Comparison of ENCODE assay signal across 1 cellular context in the genomic region with DNA sequence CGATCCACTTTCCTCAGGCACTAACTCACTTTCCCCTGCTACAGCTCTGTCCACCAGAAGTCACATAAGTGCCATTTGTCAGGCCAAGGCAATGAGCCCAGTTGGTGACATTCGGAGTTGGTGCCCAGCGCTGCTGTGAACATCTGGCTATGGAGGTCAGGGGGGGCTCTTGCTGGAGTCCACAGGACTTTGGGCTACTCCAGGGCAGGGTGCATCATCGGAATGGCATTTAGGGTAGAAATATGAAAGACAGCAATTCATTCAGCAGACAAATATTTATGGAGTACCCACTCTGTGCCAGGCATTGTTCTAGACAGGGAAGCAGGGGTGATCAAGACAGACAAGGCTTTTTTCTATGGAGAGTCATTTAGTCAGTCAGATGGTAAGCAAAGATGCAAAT.
TF ChIP-seq lines count a peak whose summit lies in the region.

No MANE protein-coding gene starts in this region.

TF ChIP-seq in GM23338, 12 proteins besides CTCF, POLR2A, EP300 and RAD21 (continued from another document):
- TF ChIP-seq JUNB (IDR thresholded peaks at IDR 0.05; ENCODE audit: unreplicated experiment): no peak
- TF ChIP-seq, protein P1, sequence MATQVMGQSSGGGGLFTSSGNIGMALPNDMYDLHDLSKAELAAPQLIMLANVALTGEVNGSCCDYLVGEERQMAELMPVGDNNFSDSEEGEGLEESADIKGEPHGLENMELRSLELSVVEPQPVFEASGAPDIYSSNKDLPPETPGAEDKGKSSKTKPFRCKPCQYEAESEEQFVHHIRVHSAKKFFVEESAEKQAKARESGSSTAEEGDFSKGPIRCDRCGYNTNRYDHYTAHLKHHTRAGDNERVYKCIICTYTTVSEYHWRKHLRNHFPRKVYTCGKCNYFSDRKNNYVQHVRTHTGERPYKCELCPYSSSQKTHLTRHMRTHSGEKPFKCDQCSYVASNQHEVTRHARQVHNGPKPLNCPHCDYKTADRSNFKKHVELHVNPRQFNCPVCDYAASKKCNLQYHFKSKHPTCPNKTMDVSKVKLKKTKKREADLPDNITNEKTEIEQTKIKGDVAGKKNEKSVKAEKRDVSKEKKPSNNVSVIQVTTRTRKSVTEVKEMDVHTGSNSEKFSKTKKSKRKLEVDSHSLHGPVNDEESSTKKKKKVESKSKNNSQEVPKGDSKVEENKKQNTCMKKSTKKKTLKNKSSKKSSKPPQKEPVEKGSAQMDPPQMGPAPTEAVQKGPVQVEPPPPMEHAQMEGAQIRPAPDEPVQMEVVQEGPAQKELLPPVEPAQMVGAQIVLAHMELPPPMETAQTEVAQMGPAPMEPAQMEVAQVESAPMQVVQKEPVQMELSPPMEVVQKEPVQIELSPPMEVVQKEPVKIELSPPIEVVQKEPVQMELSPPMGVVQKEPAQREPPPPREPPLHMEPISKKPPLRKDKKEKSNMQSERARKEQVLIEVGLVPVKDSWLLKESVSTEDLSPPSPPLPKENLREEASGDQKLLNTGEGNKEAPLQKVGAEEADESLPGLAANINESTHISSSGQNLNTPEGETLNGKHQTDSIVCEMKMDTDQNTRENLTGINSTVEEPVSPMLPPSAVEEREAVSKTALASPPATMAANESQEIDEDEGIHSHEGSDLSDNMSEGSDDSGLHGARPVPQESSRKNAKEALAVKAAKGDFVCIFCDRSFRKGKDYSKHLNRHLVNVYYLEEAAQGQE (IDR thresholded peaks at IDR 0.05; ENCODE audit: unreplicated experiment): no peak
- no peak for TF ChIP-seq NANOG (IDR thresholded peaks at IDR 0.05; ENCODE audit: borderline replicate concordance)
- TF ChIP-seq, protein P2, sequence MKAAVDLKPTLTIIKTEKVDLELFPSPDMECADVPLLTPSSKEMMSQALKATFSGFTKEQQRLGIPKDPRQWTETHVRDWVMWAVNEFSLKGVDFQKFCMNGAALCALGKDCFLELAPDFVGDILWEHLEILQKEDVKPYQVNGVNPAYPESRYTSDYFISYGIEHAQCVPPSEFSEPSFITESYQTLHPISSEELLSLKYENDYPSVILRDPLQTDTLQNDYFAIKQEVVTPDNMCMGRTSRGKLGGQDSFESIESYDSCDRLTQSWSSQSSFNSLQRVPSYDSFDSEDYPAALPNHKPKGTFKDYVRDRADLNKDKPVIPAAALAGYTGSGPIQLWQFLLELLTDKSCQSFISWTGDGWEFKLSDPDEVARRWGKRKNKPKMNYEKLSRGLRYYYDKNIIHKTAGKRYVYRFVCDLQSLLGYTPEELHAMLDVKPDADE (IDR thresholded peaks at IDR 0.05): no peak
- TF ChIP-seq EZH2 (IDR thresholded peaks at IDR 0.05; ENCODE audit: low read depth, unreplicated experiment): no peak
- no peak for TF ChIP-seq ZNF331 (CRISPR knock-in tag; IDR thresholded peaks at IDR 0.05; ENCODE audit: low read depth)
